17 cellular contexts compared by ENCODE assay signal in the genomic region with DNA sequence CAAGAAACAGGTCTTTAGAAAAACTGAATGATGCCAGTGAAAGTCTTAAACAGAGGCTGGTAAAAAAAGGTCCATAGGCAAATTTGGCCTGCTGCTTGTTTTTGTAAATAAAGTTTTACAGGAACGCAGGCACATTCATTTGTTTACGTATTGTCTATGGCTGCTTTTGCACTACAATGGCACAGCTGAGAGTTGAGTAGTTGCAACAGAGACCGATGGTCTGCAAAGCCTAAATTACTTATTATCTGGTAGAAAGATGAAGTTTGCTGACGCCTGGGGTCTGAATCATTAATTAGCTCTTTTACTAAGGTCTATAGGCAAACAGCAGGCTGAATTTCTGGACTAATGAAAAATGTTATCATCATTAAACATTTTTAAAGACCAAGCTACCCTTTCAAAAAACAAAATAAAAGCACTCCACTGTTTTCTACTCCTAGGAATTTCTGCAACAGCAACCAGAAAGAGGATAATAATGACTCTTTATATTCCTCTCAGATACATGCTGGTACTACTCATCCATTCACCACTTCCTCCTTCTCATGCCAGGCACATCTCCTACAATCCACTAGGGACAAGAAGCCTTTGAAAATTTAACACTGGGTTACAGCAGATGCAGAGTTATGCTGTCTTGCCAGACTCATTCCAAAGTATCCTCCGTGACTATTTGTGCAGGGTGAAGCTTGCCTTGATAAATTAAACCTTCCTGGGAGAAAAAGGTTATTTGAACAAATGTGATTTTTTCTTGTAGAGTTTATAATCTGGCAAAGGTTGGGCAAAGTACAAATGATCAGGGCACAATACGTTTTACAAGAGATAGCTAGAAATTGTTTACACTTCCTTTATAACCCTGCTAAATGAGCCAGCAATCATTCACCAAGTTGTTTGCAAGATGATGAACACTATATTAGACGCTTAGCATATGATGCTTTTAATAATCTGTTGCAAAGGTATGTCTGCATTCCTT. TPM values are rescaled to one million over a fixed set of nuclear protein-coding genes. Genes with fewer than 3 reads are reported as not detected.
DNase-seq lines count a peak whose midpoint lies in the region; ATAC-seq, FAIRE-seq and TF ChIP-seq lines count a peak whose summit lies in the region.
"Had no signal": no experiment of that assay in that cellular context is flagged by ENCODE, and none has a peak within 500 bp of the region (broad histone marks: within the 10 kb centered on the region; RNA-seq: fewer than 3 reads in every experiment).

No MANE protein-coding gene starts in this region.

- BruUV-seq in mammary epithelial cell (replicated peaks; lab: Mats Ljungman, UMichigan): no TSS peak
- BruUV-seq in GM12878 (replicated peaks; lab: Mats Ljungman, UMichigan): no TSS peak

- no peak for TF ChIP-seq POLR2A in breast epithelium (IDR thresholded peaks at IDR 0.05)
- no peak for TF ChIP-seq POLR2A in GM12878 (IDR thresholded peaks at IDR 0.05; ENCODE audit: low read depth, low read length)

- H3K9ac ChIP-seq in mammary epithelial cell (ENCODE audit: insufficient read depth, low read length): no peak overlapping the region
- H3K9ac ChIP-seq in GM12878 (ENCODE audit: control insufficient read depth, insufficient read depth, low read length): no peak overlapping the region

- SMC1A ChIA-PET in GM12878 (lab: Charles Lee; ENCODE audit: uncharacterized antibody, unreplicated experiment): interaction anchor here (0.5 to 4.5 kb wide), 13 partner anchors 10 to 208 kb away, joined by 3 to 19 read pairs (median 3); no protein-coding TSS in a partner anchor

- no peak for TF ChIP-seq RAD21 in GM12878 (IDR thresholded peaks at IDR 0.05; ENCODE audit: insufficient read depth, low read depth, low read length)

- H3K9me3 ChIP-seq in mammary epithelial cell (replicated peaks; ENCODE audit: insufficient read depth, low read length) (no peaks in the 10 kb centered on the region), breast epithelium (no peaks in the 10 kb centered on the region), GM12878 (replicated peaks; ENCODE audit: control insufficient read depth, insufficient read depth, low read length) (no peaks in the 10 kb centered on the region)
- H3K9me3 ChIP-seq: uterus had no signal

- H3K4me3 ChIP-seq in mammary epithelial cell (replicated peaks in 1 of 3; ENCODE audit: insufficient read depth in 1 of 3, low read depth in 2 of 3, low read length in 3 of 3) (no peak overlapping the region), breast epithelium (no peak overlapping the region), GM12878 (no peak overlapping the region)
- H3K4me3 ChIP-seq: SK-N-MC, uterus had no signal

- in situ Hi-C loops in mammary epithelial cell (cut with MboI; ENCODE audit: low sequenced_read_pairs in 2 of 2): no loop called here
- in situ Hi-C loops in GM12878 (cut with MboI): no loop called here

- H3K4me1 ChIP-seq in mammary epithelial cell (ENCODE audit: insufficient read depth, low read length): peaks cover under 1% of the 10 kb centered on the region
- H3K4me1 ChIP-seq in breast epithelium: no peaks in the 10 kb centered on the region
- no peaks in the 10 kb centered on the region for H3K4me1 ChIP-seq in GM12878 (ENCODE audit: control insufficient read depth, insufficient read depth, low read length)

- H4K20me1 ChIP-seq in mammary epithelial cell (ENCODE audit: insufficient read depth, low read length) (no peaks in the 10 kb centered on the region), GM12878 (ENCODE audit: control insufficient read depth, insufficient read depth) (no peaks in the 10 kb centered on the region)

- 68% methylated on average over 7 of the region's 7 CpGs for WGBS in mammary epithelial cell (ENCODE audit: low coverage, missing lambda C conversion rate)
- WGBS in GM12878 (ENCODE audit: insufficient coverage, insufficient replicate concordance, low lambda C conversion rate, missing lambda C conversion rate): 88% methylated on average over 7 of the region's 7 CpGs

- CTCF ChIA-PET in mammary epithelial cell (lab: Charles Lee; ENCODE audit: low non-redundant PET) (no interaction called here), GM12878 (lab: Yijun Ruan, JAX) (interaction anchor here (1.0 to 2.4 kb wide), 9 partner anchors 10 to 242 kb away, joined by 3 to 7 read pairs (median 3); a partner anchor contains a TSS)

- dilution Hi-C loops in mammary epithelial cell (cut with HindIII; ENCODE audit: low sequenced_read_pairs): loop anchor here (10.0 kb wide), 1 partner anchor 168 kb away; no protein-coding TSS in a partner anchor

- intact Hi-C loops in mammary epithelial cell (cut with micrococcal nuclease): no loop called here
- intact Hi-C loops in breast epithelium (cut with DNase I; ENCODE audit: low total_unique reads): no loop called here
- intact Hi-C loops in GM12878 (cut with micrococcal nuclease; ENCODE audit: unreplicated experiment): no loop called here

- ATAC-seq in GM12878 (peak; percentile 48; the same call in 2 of the 3 replicates), left lobe of liver (peak; percentile 16), GM21717 (IDR thresholded peaks at IDR 0.05; ENCODE audit: unreplicated experiment) (no peak)
- ATAC-seq: activated CD4-positive, alpha-beta T cell treated with anti-CD3 and anti-CD28 coated beads for 36 hours had no signal

- H3K79me2 ChIP-seq in mammary epithelial cell (ENCODE audit: insufficient read depth, low read length) (no peaks in the 10 kb centered on the region), GM12878 (ENCODE audit: control insufficient read depth, insufficient read depth, low read length) (no peaks in the 10 kb centered on the region)

- peak; percentile 41 for DNase-seq in mammary epithelial cell
- DNase-seq in breast epithelium (ENCODE audit: low spot score in 2 of 2): no peak
- no peak for DNase-seq in GM12878 (ENCODE audit: low read depth, low spot score)
- no peak for DNase-seq in left lobe of liver (ENCODE audit: low spot score)
- peak; percentile 29 for DNase-seq in urothelium cell line (ENCODE audit: low spot score)
- no peak for DNase-seq in EL
- DNase-seq in activated CD4-positive, alpha-beta T cell treated with anti-CD3 and anti-CD28 coated beads, Interleukin-2, amount 50 U/mL, for 1 hour: no peak
- DNase-seq: activated CD4-positive, alpha-beta T cell treated with anti-CD3 and anti-CD28 coated beads for 36 hours; activated effector memory CD4-positive, alpha-beta T cell treated with Interleukin-2 at 50 U/mL for 16 hours; NCI-H1105 treated with DMSO at 0.1 percent for 48 hours; NCI-H526; stimulated activated CD4-positive, alpha-beta T cell treated with anti-CD3 and anti-CD28 coated beads, Interleukin-15, amount 100 ng/mL, for 24 hours; stimulated activated CD8-positive, alpha-beta memory T cell treated with anti-CD3 and anti-CD28 coated beads, Interleukin-4, amount 100 ng/mL, for 48 hours; uterus had no signal

- RAD21 ChIA-PET in GM12878 (lab: Charles Lee; ENCODE audit: unreplicated experiment): interaction anchor here (0.6 to 1.6 kb wide), 4 partner anchors 18 to 661 kb away, joined by 3 to 6 read pairs (median 4); partner anchors contain the start of gene PATL2

- TF ChIP-seq CTCF in mammary epithelial cell (conservative IDR thresholded peaks at IDR 0.05 in 1 of 2, IDR thresholded peaks at IDR 0.05 in 1 of 2; ENCODE audit: extremely low read depth in 1 of 2, insufficient read depth in 1 of 2, low read depth in 1 of 2, low read length in 2 of 2) (peak in 1 of 2 donors; percentile 3), breast epithelium (IDR thresholded peaks at IDR 0.05) (no peak), GM12878 (IDR thresholded peaks at IDR 0.05 in 2 of 3, conservative IDR thresholded peaks at IDR 0.05 in 1 of 3; ENCODE audit: control insufficient read depth in 2 of 3, extremely low read depth in 1 of 3, insufficient read depth in 1 of 3, low read depth in 3 of 3, low read length in 3 of 3) (no peak)

- peaks cover 9% of the 10 kb centered on the region for H3K27me3 ChIP-seq in mammary epithelial cell (ENCODE audit: insufficient read depth, low read length)
- no peaks in the 10 kb centered on the region for H3K27me3 ChIP-seq in breast epithelium
- no peaks in the 10 kb centered on the region for H3K27me3 ChIP-seq in GM12878 (replicated peaks in 1 of 2; ENCODE audit: control insufficient read depth in 2 of 2, insufficient read depth in 2 of 2, low read length in 1 of 2)
- H3K27me3 ChIP-seq: uterus had no signal

- TF ChIP-seq EP300 in GM12878 (IDR thresholded peaks at IDR 0.05; ENCODE audit: borderline replicate concordance in 1 of 2, control insufficient read depth in 1 of 2, low read depth in 2 of 2, low read length in 2 of 2): no peak

- H3K27ac ChIP-seq in mammary epithelial cell (ENCODE audit: insufficient read depth, low read depth, low read length) (no peak overlapping the region), breast epithelium (no peak overlapping the region), GM12878 (ENCODE audit: control insufficient read depth, insufficient read depth) (no peak overlapping the region)
- H3K27ac ChIP-seq: HL-60, SK-N-MC, uterus had no signal

- FAIRE-seq in GM12878 (lab: Jason Lieb, UNC) (no peak), urothelium cell line (lab: Jason Lieb, UNC) (no peak)

- no peaks in the 10 kb centered on the region for H3K36me3 ChIP-seq in mammary epithelial cell (ENCODE audit: insufficient read depth, low read length)
- H3K36me3 ChIP-seq in breast epithelium: no peaks in the 10 kb centered on the region
- peaks cover 0 to 7% of the 10 kb centered on the region in 2 experiments; a peak in 1 of 4 replicates for H3K36me3 ChIP-seq in GM12878 (ENCODE audit: control insufficient read depth in 2 of 2, insufficient read depth in 2 of 2, low read length in 1 of 2)
- H3K36me3 ChIP-seq: uterus had no signal

- H2AFZ ChIP-seq in mammary epithelial cell (ENCODE audit: low read depth, low read length) (no peak overlapping the region), GM12878 (ENCODE audit: control insufficient read depth, low read depth, low read length) (no peak overlapping the region)

- H3K4me2 ChIP-seq in mammary epithelial cell (ENCODE audit: insufficient read depth, low read depth, low read length) (no peak overlapping the region), GM12878 (ENCODE audit: control insufficient read depth, insufficient read depth) (no peak overlapping the region)

- POLR2A ChIA-PET in GM12878 (lab: Charles Lee): interaction anchor here (0.5 to 2.5 kb wide), 8 partner anchors 9 to 29 kb away, joined by 3 to 9 read pairs (median 4); no protein-coding TSS in a partner anchor

RNA-seq across cellular contexts. Expression of gene GATM, which starts 6.0 kb away (rescaled TPM):
- 1 to 10 TPM; 1.4 to 4.5 TPM for total RNA-seq in mammary epithelial cell
- 0.44 TPM for polyA plus RNA-seq in mammary epithelial cell
- not detected for polyA minus RNA-seq in mammary epithelial cell
- total RNA-seq in breast epithelium: 10 to 100 TPM in 2 of 3 donors, 1 to 10 TPM in 1; 8.8 to 31.5 (median 22.8) TPM
- 72.5 and 76.6 TPM in 2 replicates for total RNA-seq in GM12878 (2013; cell fraction: nucleolus; rRNA removed)
- total RNA-seq in GM12878 (2014; rRNA removed): 71.2 and 75.6 TPM in 2 replicates
- 39.2 and 41.3 TPM in 2 replicates for total RNA-seq in GM12878 (2014; rRNA removed; fragmentation: Illumina TruSeq; extraction: Trizol)
- 37.1 and 42.5 TPM in 2 replicates for total RNA-seq in GM12878 (2021)
- polyA plus RNA-seq in GM12878 (2011; ENCODE audit: low read depth): 36.9 TPM
- polyA plus RNA-seq in GM12878 (2011; rRNA removed): 83.1 and 89.9 TPM in 2 replicates
- polyA plus RNA-seq in GM12878 (2011; cell fraction: cytosol; rRNA removed): 52.4 and 57.8 TPM in 2 replicates
- 33.5 and 44.4 TPM in 2 replicates for polyA plus RNA-seq in GM12878 (2011; cell fraction: nucleus; rRNA removed)
- polyA plus RNA-seq in GM12878 (2012): 34.3 and 58.1 TPM in 2 replicates
- polyA plus RNA-seq in GM12878 (2014; fragmentation: Illumina TruSeq; extraction: Trizol): 50.8 and 60.7 TPM in 2 replicates
- polyA plus RNA-seq in GM12878 (2014; fragmentation: Nextera tagmentation; extraction: Ambion mirVana): 10 to 100 TPM; 11.7 to 17.6 TPM
- polyA plus RNA-seq in GM12878 (2014; rRNA removed): 63.8 and 65.6 TPM in 2 replicates
- 10 to 100 TPM; 22.8 to 23.1 TPM for polyA plus RNA-seq in GM12878 (2016; fragmentation: Nextera tagmentation; extraction: Ambion mirVana)
- polyA minus RNA-seq in GM12878 (2011; rRNA and poly(A)+ RNA removed): 44.1 and 51.5 TPM in 2 replicates
- 17.6 and 18.3 TPM in 2 replicates for polyA minus RNA-seq in GM12878 (2011; cell fraction: cytosol; rRNA and poly(A)+ RNA removed)
- 17.9 and 25.3 TPM in 2 replicates for polyA minus RNA-seq in GM12878 (2011; cell fraction: nucleus; rRNA and poly(A)+ RNA removed)
- total RNA-seq in left lobe of liver: 570 TPM

Comparison
In these comparisons a context has a peak if more than half of its experiments do, and no peak if none do; other contexts are left out.
1. DNase-seq: peak in mammary epithelial cell (single experiment) and urothelium cell line (single experiment); none in breast epithelium (0 of 2), GM12878 (single experiment), left lobe of liver (single experiment), EL (single experiment) and activated CD4-positive, alpha-beta T cell treated with anti-CD3 and anti-CD28 coated beads, Interleukin-2, amount 50 U/mL, for 1 hour (single experiment).